8 cellular contexts compared by ENCODE assay signal in the genomic region with DNA sequence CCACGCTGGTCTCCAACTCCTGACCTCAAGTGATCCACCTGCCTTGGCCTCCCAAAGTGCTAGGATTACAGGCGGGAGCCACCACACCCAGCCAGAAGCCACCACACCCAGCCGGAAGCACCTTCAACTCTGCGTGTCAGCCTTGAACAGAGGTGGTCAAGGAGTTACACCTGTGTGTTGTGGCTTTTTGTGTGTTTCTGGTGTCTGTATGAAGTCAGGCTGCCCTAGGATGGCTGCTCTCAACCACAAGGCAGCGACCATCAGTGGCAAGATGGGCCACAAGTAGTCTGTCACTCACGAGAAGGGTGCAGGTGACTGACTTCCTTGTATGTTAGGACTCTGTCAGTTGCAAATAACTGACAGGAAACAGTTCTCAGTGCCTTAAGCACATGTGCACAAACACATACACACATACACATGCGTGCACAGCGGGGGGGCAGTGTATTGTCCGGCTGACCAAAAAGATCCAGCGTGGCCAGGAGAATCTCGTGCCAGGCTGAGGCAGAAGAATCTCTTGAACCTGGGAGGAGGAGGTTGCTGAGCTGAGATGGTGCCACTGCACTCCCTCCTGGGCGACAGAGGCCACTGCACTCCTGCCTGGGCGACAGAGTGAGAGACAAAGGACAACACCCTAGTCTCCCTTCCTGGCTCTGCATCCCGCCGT. TPM values are rescaled to one million over a fixed set of nuclear protein-coding genes. Genes with fewer than 3 reads are reported as not detected.
DNase-seq lines count a peak whose midpoint lies in the region; ATAC-seq lines count a peak whose summit lies in the region.

No MANE protein-coding gene starts in this region.

- no peaks in the 10 kb centered on the region for H3K27me3 ChIP-seq in naive thymus-derived CD4-positive, alpha-beta T cell (ENCODE audit: control insufficient read depth in 2 of 2, insufficient read depth in 2 of 2, low read length in 2 of 2)

- CTCF ChIA-PET in activated naive CD4-positive, alpha-beta T cell treated with anti-CD3 and anti-CD28 coated beads, Interleukin-2, amount 10 ng/mL, durations not matched to agents 7 days and 5 days (lab: Charles Lee) = interaction anchor here (0.6 to 1.8 kb wide), 8 partner anchors 9 to 885 kb away, joined by 3 to 5 read pairs (median 4); no protein-coding TSS in a partner anchor
- CTCF ChIA-PET in naive thymus-derived CD4-positive, alpha-beta T cell (lab: Charles Lee) = interaction anchor here (0.9 to 1.8 kb wide), 4 partner anchors 10 to 106 kb away, joined by 3 to 8 read pairs (median 5); no protein-coding TSS in a partner anchor

- H3K9me3 ChIP-seq in naive thymus-derived CD4-positive, alpha-beta T cell (ENCODE audit: control insufficient read depth in 2 of 3, low read length in 3 of 3) = no peaks in the 10 kb centered on the region

- peak overlapping the region; percentile 8 for H3K4me3 Mint-ChIP-seq in activated naive CD4-positive, alpha-beta T cell treated with anti-CD3 and anti-CD28 coated beads, Interleukin-2, amount 10 ng/mL, durations not matched to agents 7 days and 5 days
- peak overlapping the region; percentile 48 to 91 (median 72) for H3K4me3 Mint-ChIP-seq in naive thymus-derived CD4-positive, alpha-beta T cell

- H3K4me1 Mint-ChIP-seq in activated naive CD4-positive, alpha-beta T cell treated with anti-CD3 and anti-CD28 coated beads, Interleukin-2, amount 10 ng/mL, durations not matched to agents 7 days and 5 days = peaks cover 74% of the 10 kb centered on the region
- H3K4me1 Mint-ChIP-seq in naive thymus-derived CD4-positive, alpha-beta T cell = peaks cover 23 to 57% (median 49%) of the 10 kb centered on the region in 7 donors

- H3K27ac ChIP-seq in naive thymus-derived CD4-positive, alpha-beta T cell (ENCODE audit: low read depth, low read length) = peak overlapping the region; percentile 56

- POLR2A ChIA-PET in naive thymus-derived CD4-positive, alpha-beta T cell (lab: Charles Lee) = interaction anchor here (0.9 to 4.8 kb wide), 9 partner anchors 11 to 578 kb away, joined by 3 to 53 read pairs (median 6); a partner anchor contains a TSS

- ATAC-seq in naive thymus-derived CD4-positive, alpha-beta T cell = peak; percentile 68

- peaks cover 0 to 13% (median 0%) of the 10 kb centered on the region in 3 experiments for H3K36me3 ChIP-seq in naive thymus-derived CD4-positive, alpha-beta T cell (ENCODE audit: control insufficient read depth in 2 of 3, insufficient read depth in 3 of 3, low read length in 3 of 3)

- H3K27me3 Mint-ChIP-seq in activated naive CD4-positive, alpha-beta T cell treated with anti-CD3 and anti-CD28 coated beads, Interleukin-2, amount 10 ng/mL, durations not matched to agents 7 days and 5 days = no peaks in the 10 kb centered on the region
- no peaks in the 10 kb centered on the region for H3K27me3 Mint-ChIP-seq in naive thymus-derived CD4-positive, alpha-beta T cell

- DNase-seq in D341Med (ENCODE audit: low spot score) (peak; percentile 55), Kasumi-1 (lab: John Stamatoyannopoulos, UW) (peak; percentile 38 to 66), NCI-H526 treated with DMSO at 0.1 percent for 48 hours (lab: John Stamatoyannopoulos, UW) (no peak), posterior vena cava (ENCODE audit: low spot score) (no peak), AG08396 (ENCODE audit: low spot score) (no peak), SW 1271 (lab: John Stamatoyannopoulos, UW) (no peak)
- DNase-seq in activated naive CD4-positive, alpha-beta T cell treated with anti-CD3 and anti-CD28 coated beads, Interleukin-2, amount 10 ng/mL, durations not matched to agents 7 days and 5 days = peak; percentile 78
- DNase-seq in naive thymus-derived CD4-positive, alpha-beta T cell = peak in 8 of 9 donors; percentile 21 to 56 (median 48)

- peaks cover 73% of the 10 kb centered on the region for H3K36me3 Mint-ChIP-seq in activated naive CD4-positive, alpha-beta T cell treated with anti-CD3 and anti-CD28 coated beads, Interleukin-2, amount 10 ng/mL, durations not matched to agents 7 days and 5 days
- H3K36me3 Mint-ChIP-seq in naive thymus-derived CD4-positive, alpha-beta T cell = peaks cover 3 to 52% (median 11%) of the 10 kb centered on the region in 5 donors

- no peak overlapping the region for H3K4me3 ChIP-seq in naive thymus-derived CD4-positive, alpha-beta T cell (ENCODE audit: low read length)

- intact Hi-C loops in naive thymus-derived CD4-positive, alpha-beta T cell (cut with micrococcal nuclease) = loop anchor here (1.0 to 5.0 kb wide), 7 partner anchors 13 to 163 kb away; a partner anchor contains a TSS
- intact Hi-C loops in posterior vena cava (cut with DNase I) = no loop called here

- peaks cover 1% of the 10 kb centered on the region for H3K9me3 Mint-ChIP-seq in activated naive CD4-positive, alpha-beta T cell treated with anti-CD3 and anti-CD28 coated beads, Interleukin-2, amount 10 ng/mL, durations not matched to agents 7 days and 5 days
- peaks cover 0 to 3% (median 0%) of the 10 kb centered on the region in 11 donors for H3K9me3 Mint-ChIP-seq in naive thymus-derived CD4-positive, alpha-beta T cell

- H3K4me1 ChIP-seq in naive thymus-derived CD4-positive, alpha-beta T cell (ENCODE audit: control insufficient read depth in 2 of 2, insufficient read depth in 2 of 2, low read length in 2 of 2) = peaks cover 16 to 48% of the 10 kb centered on the region in 2 donors

- peak overlapping the region; percentile 96 for H3K27ac Mint-ChIP-seq in activated naive CD4-positive, alpha-beta T cell treated with anti-CD3 and anti-CD28 coated beads, Interleukin-2, amount 10 ng/mL, durations not matched to agents 7 days and 5 days
- H3K27ac Mint-ChIP-seq in naive thymus-derived CD4-positive, alpha-beta T cell = peak overlapping the region; percentile 92 to 98 (median 95)

RNA-seq across cellular contexts. Expression of a gene that starts 13.5 kb away (rescaled TPM):
- 10 to 100 TPM; 34.1 to 56.9 (median 40.5) TPM for total RNA-seq in naive thymus-derived CD4-positive, alpha-beta T cell
- polyA plus RNA-seq in naive thymus-derived CD4-positive, alpha-beta T cell = 10 to 100 TPM; 42.0 to 42.9 TPM
- total RNA-seq in posterior vena cava = 10 to 100 TPM; 18.3 to 20.3 TPM

Comparison
In these comparisons a context has a peak if more than half of its experiments do, and no peak if none do; other contexts are left out.
1. DNase-seq: peak in D341Med (single experiment), Kasumi-1 (2 of 2), activated naive CD4-positive, alpha-beta T cell treated with anti-CD3 and anti-CD28 coated beads, Interleukin-2, amount 10 ng/mL, durations not matched to agents 7 days and 5 days (single experiment) and naive thymus-derived CD4-positive, alpha-beta T cell (8 of 9); none in NCI-H526 treated with DMSO at 0.1 percent for 48 hours (single experiment), posterior vena cava (single experiment), AG08396 (single experiment) and SW 1271 (0 of 2).
2. intact Hi-C loops: an anchor here in naive thymus-derived CD4-positive, alpha-beta T cell (1.0 to 5.0 kb wide); none called in posterior vena cava.